ENCODE assay signal across 22 cellular contexts in the genomic region with DNA sequence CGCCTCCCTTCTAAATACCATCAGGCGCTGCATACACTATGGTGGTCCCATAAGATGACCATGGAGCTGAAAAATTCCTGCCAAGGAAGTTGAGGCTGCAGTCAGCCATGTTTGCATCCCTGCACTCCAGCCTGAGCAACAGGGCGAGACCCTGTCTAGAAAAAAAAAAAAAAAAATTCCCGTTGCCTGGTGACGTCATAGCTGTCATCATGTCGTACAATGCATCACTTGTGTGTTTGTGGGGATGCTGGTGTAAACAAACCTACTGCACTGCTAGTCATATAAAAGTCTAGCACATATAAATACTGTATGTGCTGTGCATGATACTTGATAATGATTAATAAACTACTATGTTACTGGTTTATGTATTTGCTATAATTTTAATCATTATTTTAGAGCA.
"Had no signal": no experiment of that assay in that cellular context is flagged by ENCODE, and none has a peak within 500 bp of the region (broad histone marks: within the 10 kb centered on the region; RNA-seq: fewer than 3 reads in every experiment).

No MANE protein-coding gene starts in this region.

- H3K27ac ChIP-seq: lower lobe of right lung, neutrophil, pancreas, skin epidermis, thoracic aorta, tibial nerve, upper lobe of right lung, uterus had no signal

- ATAC-seq: effector memory CD8-positive, alpha-beta T cell; left ventricle myocardium superior; lower lobe of right lung; mucosa of descending colon; natural killer cell treated with Interleukin-12 subunit alpha and Interleukin-12 subunit beta and Interleukin-15 and Interleukin-18, amount 100 ng/mL, for 72 hours; pancreas; stimulated activated naive B cell treated with anti-CD40 and anti-IgM and Interleukin-4, amounts not matched to agents 10 μg/mL and 1 μg/mL and 100 μg/mL, for 72 hours; upper lobe of right lung had no signal

- H3K9me3 ChIP-seq: lower lobe of right lung, mucosa of descending colon, neutrophil, pancreas, thoracic aorta, tibial nerve, upper lobe of right lung, uterus had no signal

- DNase-seq: cortex of kidney; effector memory CD8-positive, alpha-beta T cell; left ventricle myocardium superior; lower lobe of right lung; mucosa of descending colon; naive B cell; stimulated activated CD4-positive, alpha-beta T cell treated with anti-CD3 and anti-CD28 coated beads, Interleukin-15, amount 100 ng/mL, for 24 hours; stimulated activated CD4-positive, alpha-beta T cell treated with anti-CD3 and anti-CD28 coated beads, Interleukin-2, amount 100 ng/mL, for 48 hours; stimulated activated naive B cell treated with anti-CD40 and anti-IgM and Interleukin-4, amounts not matched to agents 10 μg/mL and 1 μg/mL and 100 μg/mL, for 72 hours; upper lobe of right lung; uterus had no signal

- H3K4me1 Mint-ChIP-seq: memory B cell; stimulated activated naive B cell treated with anti-CD40 and anti-IgM and Interleukin-4, amounts not matched to agents 10 μg/mL and 1 μg/mL and 100 μg/mL, for 72 hours had no signal

- H3K4me3 ChIP-seq: lower lobe of right lung, mucosa of descending colon, pancreas, skin epidermis, thoracic aorta, tibial nerve, upper lobe of right lung, uterus had no signal

- H3K4me1 ChIP-seq: uterus had no signal

- H3K36me3 ChIP-seq: lower lobe of right lung, neutrophil, pancreas, thoracic aorta, tibial nerve, upper lobe of right lung, uterus had no signal

- H3K36me3 Mint-ChIP-seq: memory B cell; mesothelial cell of epicardium; naive B cell; natural killer cell treated with Interleukin-12 subunit alpha and Interleukin-12 subunit beta and Interleukin-15 and Interleukin-18, amount 100 ng/mL, for 72 hours; stimulated activated naive B cell treated with anti-CD40 and anti-IgM and Interleukin-4, amounts not matched to agents 10 μg/mL and 1 μg/mL and 100 μg/mL, for 72 hours had no signal

- H3K27ac Mint-ChIP-seq: memory B cell; mesothelial cell of epicardium; natural killer cell treated with Interleukin-12 subunit alpha and Interleukin-12 subunit beta and Interleukin-15 and Interleukin-18, amount 100 ng/mL, for 72 hours; progenitor cell of endocrine pancreas; stimulated activated naive B cell treated with anti-CD40 and anti-IgM and Interleukin-4, amounts not matched to agents 10 μg/mL and 1 μg/mL and 100 μg/mL, for 72 hours; stimulated activated naive CD8-positive, alpha-beta T cell treated with anti-CD3 and anti-CD28 coated beads, Interleukin-15, Interleukin-2, amounts not matched to agents 100 ng/mL and 50 ng/mL, for 24 hours had no signal

- H3K27me3 Mint-ChIP-seq: effector memory CD8-positive, alpha-beta T cell; natural killer cell treated with Interleukin-12 subunit alpha and Interleukin-12 subunit beta and Interleukin-15 and Interleukin-18, amount 100 ng/mL, for 72 hours; stimulated activated naive CD8-positive, alpha-beta T cell treated with anti-CD3 and anti-CD28 coated beads, Interleukin-15, Interleukin-2, amounts not matched to agents 100 ng/mL and 50 ng/mL, for 24 hours had no signal

- H3K27me3 ChIP-seq: neutrophil, pancreas, tibial nerve, upper lobe of right lung, uterus had no signal

- H3K4me3 Mint-ChIP-seq: effector memory CD8-positive, alpha-beta T cell; memory B cell; mesothelial cell of epicardium; naive B cell; natural killer cell treated with Interleukin-12 subunit alpha and Interleukin-12 subunit beta and Interleukin-15 and Interleukin-18, amount 100 ng/mL, for 72 hours; neural crest cell; stimulated activated naive B cell treated with anti-CD40 and anti-IgM and Interleukin-4, amounts not matched to agents 10 μg/mL and 1 μg/mL and 100 μg/mL, for 72 hours; stimulated activated naive CD8-positive, alpha-beta T cell treated with anti-CD3 and anti-CD28 coated beads, Interleukin-15, Interleukin-2, amounts not matched to agents 100 ng/mL and 50 ng/mL, for 24 hours had no signal

- H3K9me3 Mint-ChIP-seq: effector memory CD8-positive, alpha-beta T cell; memory B cell; mesothelial cell of epicardium; naive B cell; natural killer cell treated with Interleukin-12 subunit alpha and Interleukin-12 subunit beta and Interleukin-15 and Interleukin-18, amount 100 ng/mL, for 72 hours; neural crest cell; stimulated activated naive B cell treated with anti-CD40 and anti-IgM and Interleukin-4, amounts not matched to agents 10 μg/mL and 1 μg/mL and 100 μg/mL, for 72 hours; stimulated activated naive CD8-positive, alpha-beta T cell treated with anti-CD3 and anti-CD28 coated beads, Interleukin-15, Interleukin-2, amounts not matched to agents 100 ng/mL and 50 ng/mL, for 24 hours had no signal
